ENCODE assay signal across 8 cellular contexts in genomic region chr12:389138-390096, GRCh38. TPM values are rescaled to one million over a fixed set of nuclear protein-coding genes. Genes with fewer than 3 reads are reported as not detected.
A peak's percentile ranks its signal among the peaks of the same experiment; 100 is the strongest.
DNase-seq lines count a peak whose midpoint lies in the region; TF ChIP-seq lines count a peak whose summit lies in the region.

TSS of gene KDM5A (minus strand) at chr12:389320. CDS start at chr12:389091, 229 bp downstream.

- no peak within 1 kb of the TSS for H2BK12ac ChIP-seq in trophoblast cell (ENCODE audit: low read length)

- H3K79me2 ChIP-seq in trophoblast cell (ENCODE audit: control insufficient read depth, insufficient read depth, low read length, poor library complexity) = peaks cover 12% of the 10 kb centered on the region

- peaks cover 6% of the 10 kb centered on the region for H3K79me1 ChIP-seq in trophoblast cell (ENCODE audit: low read length)

- peaks cover 9% of the 10 kb centered on the region for H3K4me1 ChIP-seq in HEK293 (ENCODE audit: control insufficient read depth, insufficient read depth, low read length)
- no peaks in the 10 kb centered on the region for H3K4me1 ChIP-seq in NT2/D1 (ENCODE audit: insufficient read depth, insufficient read length)
- H3K4me1 ChIP-seq in trophoblast cell (ENCODE audit: control insufficient read depth in 1 of 2, insufficient read depth in 2 of 2, low read length in 2 of 2) = peaks cover 0 to 2% of the 10 kb centered on the region in 2 experiments

- H3K4ac ChIP-seq in trophoblast cell (ENCODE audit: low read depth, low read length) = peak within 1 kb of the TSS; percentile 87

- CTCF ChIA-PET in HEK293 (lab: Yijun Ruan, JAX) = interaction anchor here (0.7 to 0.9 kb wide), 2 partner anchors 10 to 38 kb away, joined by 3 read pairs; no protein-coding TSS in a partner anchor
- CTCF ChIA-PET in activated naive CD4-positive, alpha-beta T cell treated with anti-CD3 and anti-CD28 coated beads for 36 hours (lab: Charles Lee) = interaction anchor here (0.6 to 3.4 kb wide), 2 partner anchors 12 to 15 kb away, joined by 3 to 15 read pairs; partner anchors contain the start of gene CCDC77

- peak within 1 kb of the TSS; percentile 98 for H3K27ac Mint-ChIP-seq in activated naive CD4-positive, alpha-beta T cell treated with anti-CD3 and anti-CD28 coated beads for 36 hours
- H3K27ac Mint-ChIP-seq in glutamatergic neuron (ENCODE audit: unreplicated experiment) (peak within 1 kb of the TSS; percentile 99), type B pancreatic cell (peak within 1 kb of the TSS; percentile 100)

- intact Hi-C loops in activated naive CD4-positive, alpha-beta T cell treated with anti-CD3 and anti-CD28 coated beads for 36 hours (cut with micrococcal nuclease) = loop anchor here (1.0 to 10.0 kb wide), 5 partner anchors 12 to 1615 kb away; partner anchors contain the start of genes CCDC77, DCP1B and WNK1

- no CpG with 5 or more reads among the region's 53 CpGs for WGBS in trophoblast cell (ENCODE audit: extremely low coverage, insufficient coverage, insufficient read length)

- peak within 1 kb of the TSS; percentile 57 for H2AK5ac ChIP-seq in trophoblast cell (ENCODE audit: low read length)

- H3K9me3 ChIP-seq in HEK293 (ENCODE audit: control insufficient read depth, insufficient read depth, low read depth, low read length) = no peaks in the 10 kb centered on the region
- H3K9me3 ChIP-seq in NT2/D1 (ENCODE audit: insufficient read depth, low read length) = no peaks in the 10 kb centered on the region
- H3K9me3 ChIP-seq in trophoblast cell (ENCODE audit: insufficient read depth, low read depth, low read length) = no peaks in the 10 kb centered on the region

- peak within 1 kb of the TSS; percentile 87 for H3K14ac ChIP-seq in trophoblast cell (ENCODE audit: low read length)

- H3K27ac ChIP-seq in HEK293 (ENCODE audit: extremely low read depth, low read depth, low read length) (peak within 1 kb of the TSS; percentile 92), trophoblast cell (ENCODE audit: low read depth, low read length) (peak within 1 kb of the TSS; percentile 87)

- H3K4me3 ChIP-seq in HEK293 (ENCODE audit: low read depth, low read length) = peak within 1 kb of the TSS; percentile 89
- H3K4me3 ChIP-seq in NT2/D1 (ENCODE audit: insufficient read length, low read depth) = peak within 1 kb of the TSS; percentile 86
- peak within 1 kb of the TSS; percentile 90 for H3K4me3 ChIP-seq in trophoblast cell (ENCODE audit: low read depth, low read length)

- H4K91ac ChIP-seq in trophoblast cell (ENCODE audit: low read depth, low read length) = peak within 1 kb of the TSS; percentile 84

- H3K9me3 Mint-ChIP-seq in activated naive CD4-positive, alpha-beta T cell treated with anti-CD3 and anti-CD28 coated beads for 36 hours = no peaks in the 10 kb centered on the region
- peaks cover 9% of the 10 kb centered on the region for H3K9me3 Mint-ChIP-seq in glutamatergic neuron (ENCODE audit: unreplicated experiment)
- no peaks in the 10 kb centered on the region for H3K9me3 Mint-ChIP-seq in type B pancreatic cell

- H4K8ac ChIP-seq in trophoblast cell (ENCODE audit: low read depth, low read length) = peak within 1 kb of the TSS; percentile 96

- no peak within 1 kb of the TSS for H3K23ac ChIP-seq in trophoblast cell (ENCODE audit: low read length)

- H2BK5ac ChIP-seq in trophoblast cell (ENCODE audit: low read depth, low read length, poor library complexity) = peak within 1 kb of the TSS; percentile 95

- TF ChIP-seq CTCF in HEK293 (tag by site-specific recombination; IDR thresholded peaks at IDR 0.05) (0 out of 2 replicates have a peak, but pooled peaks have one; percentile 37), glutamatergic neuron (IDR thresholded peaks at IDR 0.05; ENCODE audit: partially characterized antibody, unreplicated experiment) (no peak), type B pancreatic cell (conservative IDR thresholded peaks at IDR 0.05) (no peak)

- H4K12ac ChIP-seq in trophoblast cell (ENCODE audit: low read depth, low read length) = peak within 1 kb of the TSS; percentile 92

- H2BK120ac ChIP-seq in trophoblast cell (ENCODE audit: insufficient read depth, low read length, poor library complexity) = peak within 1 kb of the TSS; percentile 92

- peaks cover 37% of the 10 kb centered on the region for H3K4me1 Mint-ChIP-seq in activated naive CD4-positive, alpha-beta T cell treated with anti-CD3 and anti-CD28 coated beads for 36 hours (ENCODE audit: low read depth)
- H3K4me1 Mint-ChIP-seq in glutamatergic neuron (ENCODE audit: low read depth, unreplicated experiment) (peaks cover 12% of the 10 kb centered on the region), type B pancreatic cell (ENCODE audit: unreplicated experiment) (no peaks in the 10 kb centered on the region)

- peak within 1 kb of the TSS; percentile 94 for H3K4me2 ChIP-seq in trophoblast cell (ENCODE audit: low read length)

- peak within 1 kb of the TSS; percentile 96 for H3K4me3 Mint-ChIP-seq in activated naive CD4-positive, alpha-beta T cell treated with anti-CD3 and anti-CD28 coated beads for 36 hours
- H3K4me3 Mint-ChIP-seq in glutamatergic neuron (ENCODE audit: unreplicated experiment) = peak within 1 kb of the TSS; percentile 95
- H3K4me3 Mint-ChIP-seq in type B pancreatic cell = peak within 1 kb of the TSS; percentile 97

- peak; percentile 84 for DNase-seq in GM04503 (ENCODE audit: low read depth)
- DNase-seq in NT2/D1 (ENCODE audit: low read depth, low spot score) = peak; percentile 98
- DNase-seq in activated naive CD4-positive, alpha-beta T cell treated with anti-CD3 and anti-CD28 coated beads for 36 hours = peak; percentile 94
- peak; percentile 91 for DNase-seq in glutamatergic neuron
- peak; percentile 81 to 96 for DNase-seq in trophoblast cell
- peak; percentile 93 for DNase-seq in type B pancreatic cell (ENCODE audit: extremely low spot score, unreplicated experiment)
- no peak for DNase-seq in GF-D8 (lab: John Stamatoyannopoulos, UW)

- H3K27me3 ChIP-seq in NT2/D1 (ENCODE audit: insufficient read depth, insufficient read length) (no peaks in the 10 kb centered on the region), trophoblast cell (ENCODE audit: insufficient read depth, low read length) (no peaks in the 10 kb centered on the region)

- H3K9ac ChIP-seq in NT2/D1 (ENCODE audit: insufficient read length, low read depth) (peak within 1 kb of the TSS; percentile 90), trophoblast cell (ENCODE audit: low read length) (peak within 1 kb of the TSS; percentile 94)

- POLR2A ChIA-PET in HEK293 (lab: Yijun Ruan, JAX) = interaction anchor here (0.5 to 4.2 kb wide), 7 partner anchors 10 to 108 kb away, joined by 3 to 36 read pairs (median 5); partner anchors contain the start of gene CCDC77

- H3K27me3 Mint-ChIP-seq in activated naive CD4-positive, alpha-beta T cell treated with anti-CD3 and anti-CD28 coated beads for 36 hours (ENCODE audit: low read depth) = no peaks in the 10 kb centered on the region
- peaks cover 10% of the 10 kb centered on the region for H3K27me3 Mint-ChIP-seq in glutamatergic neuron (ENCODE audit: unreplicated experiment)
- H3K27me3 Mint-ChIP-seq in type B pancreatic cell = peaks cover 5% of the 10 kb centered on the region

- H3K36me3 ChIP-seq in HEK293 (ENCODE audit: control insufficient read depth in 2 of 2, insufficient read depth in 1 of 2, low read length in 2 of 2) = peaks cover 10 to 14% of the 10 kb centered on the region in 2 experiments
- H3K36me3 ChIP-seq in NT2/D1 (ENCODE audit: insufficient read depth, insufficient read length, low read length) = peaks cover 23% of the 10 kb centered on the region
- peaks cover 2% of the 10 kb centered on the region in 2 experiments for H3K36me3 ChIP-seq in trophoblast cell (ENCODE audit: control insufficient read depth in 1 of 2, insufficient read depth in 2 of 2, low read length in 2 of 2)

- H2AFZ ChIP-seq in trophoblast cell (ENCODE audit: insufficient read depth, low read length, poor library complexity) = peak within 1 kb of the TSS; percentile 98

- H3K36me3 Mint-ChIP-seq in activated naive CD4-positive, alpha-beta T cell treated with anti-CD3 and anti-CD28 coated beads for 36 hours (ENCODE audit: low read depth) = peaks cover 13% of the 10 kb centered on the region
- H3K36me3 Mint-ChIP-seq in glutamatergic neuron (ENCODE audit: unreplicated experiment) (no peaks in the 10 kb centered on the region), type B pancreatic cell (peaks cover 18% of the 10 kb centered on the region)

- peak within 1 kb of the TSS; percentile 89 for H3K18ac ChIP-seq in trophoblast cell (ENCODE audit: low read length)

TF ChIP-seq in HEK293, 187 proteins besides CTCF, POLR2A, EP300 and RAD21 (continues in another document):
- TF ChIP-seq ZNF660 (tag by site-specific recombination; IDR thresholded peaks at IDR 0.05) (peak; percentile 84), ZNF24 (tag by site-specific recombination; IDR thresholded peaks at IDR 0.05) (peak; percentile 93), HOXA7 (CRISPR knock-in tag; IDR thresholded peaks at IDR 0.05; ENCODE audit: borderline replicate concordance) (no peak), ZFHX2 (tag by site-specific recombination; conservative IDR thresholded peaks at IDR 0.05) (peak; percentile 55), ZNF221 (tag by site-specific recombination; IDR thresholded peaks at IDR 0.05; ENCODE audit: borderline replicate concordance) (no peak), ZNF747 (tag by site-specific recombination; IDR thresholded peaks at IDR 0.05) (no peak), ZNF423 (tag by site-specific recombination; IDR thresholded peaks at IDR 0.05) (no peak), HOXC10 (CRISPR knock-in tag; IDR thresholded peaks at IDR 0.05) (no peak), ZNF114 (tag by site-specific recombination; IDR thresholded peaks at IDR 0.05) (no peak), ZNF19 (tag by site-specific recombination; IDR thresholded peaks at IDR 0.05; ENCODE audit: low read depth) (no peak), EGR2 (tag by site-specific recombination; IDR thresholded peaks at IDR 0.05; ENCODE audit: low read depth) (peak; percentile 47), ZSCAN23 (tag by site-specific recombination; IDR thresholded peaks at IDR 0.05) (peak; percentile 97), ZBTB48 (tag by site-specific recombination; IDR thresholded peaks at IDR 0.05) (peak; percentile 42; the same call in 1 of the 2 replicates), ZNF792 (tag by site-specific recombination; IDR thresholded peaks at IDR 0.05) (no peak), ZSCAN30 (tag by site-specific recombination; IDR thresholded peaks at IDR 0.05) (peak; percentile 92), ZBTB21 (tag by site-specific recombination; IDR thresholded peaks at IDR 0.05) (peak; percentile 77), ZNF175 (tag by site-specific recombination; IDR thresholded peaks at IDR 0.05) (no peak), ZNF416 (tag by site-specific recombination; IDR thresholded peaks at IDR 0.05) (no peak), ZNF157 (tag by site-specific recombination; IDR thresholded peaks at IDR 0.05) (no peak)

RNA-seq across cellular contexts. Expression of gene KDM5A, which starts in this region (rescaled TPM):
- 10 to 100 TPM; 59.0 to 61.3 TPM for total RNA-seq in activated naive CD4-positive, alpha-beta T cell treated with anti-CD3 and anti-CD28 coated beads for 36 hours
- total RNA-seq in glutamatergic neuron (ENCODE audit: unreplicated experiment) (86.4 TPM), type B pancreatic cell (ENCODE audit: low replicate concordance) (76.7 and 156 TPM in 2 replicates)
- polyA plus RNA-seq in trophoblast cell (2013) = 19.7 and 22.9 TPM in 2 replicates
